8 cellular contexts compared by ENCODE assay signal in genomic region chr1:58816072-58816746, GRCh38. TPM values are rescaled to one million over a fixed set of nuclear protein-coding genes. Genes with fewer than 3 reads are reported as not detected.
DNase-seq lines count a peak whose midpoint lies in the region; ATAC-seq and TF ChIP-seq lines count a peak whose summit lies in the region.

No MANE protein-coding gene starts in this region.

- ATAC-seq in GM21515 (IDR thresholded peaks at IDR 0.05; ENCODE audit: unreplicated experiment) (peak; percentile 82), esophagus mucosa (peak; percentile 76)
- ATAC-seq in activated T-cell treated with anti-CD3 and anti-CD28 coated beads, Interleukin-2, amount 50 U/mL, for 4 hours, result peak; percentile 93

- CTCF ChIA-PET in PC-9 (lab: Charles Lee), result interaction anchor here (0.8 kb wide), 1 partner anchor 117 kb away, joined by 4 read pairs; no protein-coding TSS in a partner anchor

- H3K36me3 ChIP-seq in HUES6 (ENCODE audit: control insufficient read depth, insufficient read depth, low read length), result no peaks in the 10 kb centered on the region
- no peaks in the 10 kb centered on the region for H3K36me3 ChIP-seq in PC-9 (ENCODE audit: low read depth)
- no peaks in the 10 kb centered on the region for H3K36me3 ChIP-seq in muscle layer of duodenum (ENCODE audit: control insufficient read depth in 1 of 2, insufficient read depth in 2 of 2, low read length in 2 of 2)

- DNase-seq in DMS153 treated with DMSO at 0.1 percent for 48 hours (lab: John Stamatoyannopoulos, UW; ENCODE audit: unreplicated experiment) (peak; percentile 92), PC-9 (peak; percentile 76 to 93)
- DNase-seq in activated T-cell treated with anti-CD3 and anti-CD28 coated beads, Interleukin-2, amount 50 U/mL, for 4 hours, result peak; percentile 79
- DNase-seq in stimulated activated CD8-positive, alpha-beta memory T cell treated with anti-CD3 and anti-CD28 coated beads, Interleukin-7, amount 100 ng/mL, for 1 hour (ENCODE audit: low read depth in 2 of 2), result peak; percentile 65 to 72

- H3K4me2 ChIP-seq in PC-9, result peak overlapping the region; percentile 93

- H3F3A ChIP-seq in PC-9 (ENCODE audit: insufficient read depth, low read depth), result peaks cover 67% of the 10 kb centered on the region

- H3K27ac ChIP-seq in HUES6 (ENCODE audit: low read depth, low read length), result peak overlapping the region; percentile 5; the same call in 1 of the 2 replicates
- H3K27ac ChIP-seq in PC-9, result peak overlapping the region; percentile 99
- H3K27ac ChIP-seq in muscle layer of duodenum (ENCODE audit: low read length), result peak overlapping the region; percentile 92

- H3K79me2 ChIP-seq in PC-9 (ENCODE audit: low read depth), result peaks cover 9% of the 10 kb centered on the region; the same call in 1 of the 2 replicates

- no peaks in the 10 kb centered on the region for H3K27me3 Mint-ChIP-seq in activated T-cell treated with anti-CD3 and anti-CD28 coated beads, Interleukin-2, amount 50 U/mL, for 4 hours (ENCODE audit: low read depth)

- H3K27me3 ChIP-seq in HUES6 (ENCODE audit: control insufficient read depth, insufficient read depth, low read length), result peaks cover 16% of the 10 kb centered on the region
- H3K27me3 ChIP-seq in PC-9 (ENCODE audit: insufficient read depth, low read depth), result no peaks in the 10 kb centered on the region
- no peaks in the 10 kb centered on the region for H3K27me3 ChIP-seq in muscle layer of duodenum (ENCODE audit: low read depth, low read length)

- H3K9ac ChIP-seq in HUES6 (ENCODE audit: low read length), result peak overlapping the region; percentile 69

- H3K36me3 Mint-ChIP-seq in activated T-cell treated with anti-CD3 and anti-CD28 coated beads, Interleukin-2, amount 50 U/mL, for 4 hours (ENCODE audit: insufficient read depth), result no peaks in the 10 kb centered on the region

- peaks cover 44% of the 10 kb centered on the region for H3K4me1 Mint-ChIP-seq in activated T-cell treated with anti-CD3 and anti-CD28 coated beads, Interleukin-2, amount 50 U/mL, for 4 hours (ENCODE audit: low read depth)

- no TSS peak for BruUV-seq in PC-9 (replicated peaks; lab: Mats Ljungman, UMichigan)

- H3K4me1 ChIP-seq in HUES6 (ENCODE audit: control insufficient read depth, insufficient read depth, low read length), result peaks cover 13% of the 10 kb centered on the region
- H3K4me1 ChIP-seq in PC-9 (replicated peaks; ENCODE audit: insufficient read depth), result peaks cover 63% of the 10 kb centered on the region
- peaks cover 0 to 4% of the 10 kb centered on the region in 2 donors for H3K4me1 ChIP-seq in muscle layer of duodenum (ENCODE audit: control insufficient read depth in 1 of 2, insufficient read depth in 2 of 2, low read length in 2 of 2)

- H3K9me2 ChIP-seq in PC-9 (ENCODE audit: insufficient read depth), result no peaks in the 10 kb centered on the region

- TF ChIP-seq CTCF in PC-9 (conservative IDR thresholded peaks at IDR 0.05), result no peak

- intact Hi-C loops in PC-9 (cut with micrococcal nuclease; ENCODE audit: unreplicated experiment), result loop anchor here (10.0 kb wide), 1 partner anchor 209 kb away; no protein-coding TSS in a partner anchor

- peak overlapping the region; percentile 86 for H3K4me3 Mint-ChIP-seq in activated T-cell treated with anti-CD3 and anti-CD28 coated beads, Interleukin-2, amount 50 U/mL, for 4 hours

- POLR2A ChIA-PET in PC-9 (lab: Charles Lee; ENCODE audit: unreplicated experiment), result interaction anchor here (0.6 to 1.1 kb wide), 7 partner anchors 20 to 480 kb away, joined by 3 to 9 read pairs (median 4); no protein-coding TSS in a partner anchor

- H3K4me3 ChIP-seq in HUES6 (ENCODE audit: low read depth, low read length) (peak overlapping the region; percentile 59), PC-9 (peak overlapping the region; percentile 83), muscle layer of duodenum (ENCODE audit: low read depth in 1 of 2, low read length in 2 of 2) (peak overlapping the region; percentile 72 to 77)

- no peaks in the 10 kb centered on the region for H4K20me1 ChIP-seq in PC-9 (ENCODE audit: insufficient read depth)

- peak overlapping the region; percentile 69 for H2AFZ ChIP-seq in PC-9

- H3K9me3 ChIP-seq in HUES6 (ENCODE audit: control insufficient read depth, insufficient read depth, low read depth, low read length), result no peaks in the 10 kb centered on the region
- 0 out of 2 replicates have a peak, but pooled peaks cover under 1% of the 10 kb centered on the region for H3K9me3 ChIP-seq in PC-9 (ENCODE audit: insufficient read depth, low read depth)
- no peaks in the 10 kb centered on the region for H3K9me3 ChIP-seq in muscle layer of duodenum (ENCODE audit: control insufficient read depth in 1 of 2, low read length in 2 of 2)

- H3K9me3 Mint-ChIP-seq in activated T-cell treated with anti-CD3 and anti-CD28 coated beads, Interleukin-2, amount 50 U/mL, for 4 hours, result no peaks in the 10 kb centered on the region

RNA-seq across cellular contexts. Expression of gene JUN, which starts 32.4 kb away (rescaled TPM):
- 74.7 and 93.7 TPM in 2 replicates for total RNA-seq in PC-9 (2021)
- total RNA-seq in activated T-cell treated with anti-CD3 and anti-CD28 coated beads, Interleukin-2, amount 50 U/mL, for 4 hours, result 10 to 100 TPM; 19.9 to 27.3 (median 24.5) TPM
- total RNA-seq in esophagus mucosa, result 41.7 TPM

Comparison
In these comparisons a context has a peak if more than half of its experiments do, and no peak if none do; other contexts are left out.
1. Peak in every context shown above with its lines: DNase-seq, ATAC-seq, H3K4me3 ChIP-seq and H3K27ac ChIP-seq.
2. H3K27ac ChIP-seq: peak in every context shown above with its lines; median percentile 99 in PC-9; 92 in muscle layer of duodenum; 5 in HUES6.